In the genomic region with DNA sequence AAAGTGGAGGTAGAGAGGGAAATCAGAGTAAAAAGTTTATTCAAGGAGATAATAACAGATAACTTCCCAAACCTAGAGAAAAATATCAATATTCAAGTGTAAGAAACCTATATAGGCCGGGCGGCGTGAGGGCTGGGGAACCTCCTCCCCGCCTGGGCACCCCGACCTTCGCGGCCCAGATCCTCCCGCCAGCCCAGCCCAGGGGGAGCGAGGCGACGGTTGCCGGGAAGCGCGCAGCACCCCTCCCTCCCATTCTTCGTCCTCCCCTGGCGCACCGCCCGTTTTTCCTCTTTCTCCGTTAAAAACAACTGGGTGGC, we compare ENCODE assay signal across 9 cellular contexts. TPM values are rescaled to one million over a fixed set of nuclear protein-coding genes. Genes with fewer than 3 reads are reported as not detected.
DNase-seq lines count a peak whose midpoint lies in the region; ATAC-seq, FAIRE-seq and TF ChIP-seq lines count a peak whose summit lies in the region.
"Had no signal": no experiment of that assay in that cellular context is flagged by ENCODE, and none has a peak within 500 bp of the region (broad histone marks: within the 10 kb centered on the region; RNA-seq: fewer than 3 reads in every experiment).

No MANE protein-coding gene starts in this region.

- no peak for TF ChIP-seq POLR2A in A549 (IDR thresholded peaks at IDR 0.05; ENCODE audit: low read length)

- peaks cover 0 to 6% of the 10 kb centered on the region in 2 donors for H3K27me3 ChIP-seq in muscle layer of colon (ENCODE audit: control insufficient read depth in 1 of 2, insufficient read depth in 2 of 2, low read length in 2 of 2)

- peaks cover 2% of the 10 kb centered on the region for H3K27me3 Mint-ChIP-seq in endothelial cell (ENCODE audit: unreplicated experiment)

- 0 out of 3 replicates have a peak, but pooled peaks cover 9% of the 10 kb centered on the region for H3K4me1 ChIP-seq in A549
- peaks cover 11% of the 10 kb centered on the region for H3K4me1 ChIP-seq in muscle layer of colon (ENCODE audit: insufficient read depth, low read length)

- no peaks in the 10 kb centered on the region for H3K4me1 Mint-ChIP-seq in endothelial cell (ENCODE audit: unreplicated experiment)

- CTCF ChIA-PET in A549 (lab: Yijun Ruan, JAX) = no interaction called here

- POLR2A ChIA-PET in A549 (lab: Yijun Ruan, JAX) = interaction anchor here (0.8 to 1.5 kb wide), 2 partner anchors 10 to 97 kb away, joined by 3 to 4 read pairs; partner anchors contain the start of gene TMEM254

- no peaks in the 10 kb centered on the region for H3K36me3 ChIP-seq in muscle layer of colon (ENCODE audit: insufficient read depth, low read length)

- peak overlapping the region; percentile 86 for H3K4me3 ChIP-seq in A549
- peak overlapping the region; percentile 61 to 75 for H3K4me3 ChIP-seq in muscle layer of colon (ENCODE audit: low read depth in 1 of 2, low read length in 2 of 2)

- DNase-seq in A549 (ENCODE audit: low read depth in 1 of 2, low spot score in 1 of 2) = no peak
- DNase-seq in NOMO-1 treated with DMSO at 0.1 percent for 48 hours (lab: John Stamatoyannopoulos, UW; ENCODE audit: unreplicated experiment) = peak; percentile 13
- no peak for DNase-seq in endothelial cell (ENCODE audit: low spot score)
- DNase-seq in activated effector memory CD4-positive, alpha-beta T cell treated with Interleukin-2 at 50 U/mL for 16 hours = no peak
- no peak for DNase-seq in COR-L47 (lab: John Stamatoyannopoulos, UW)
- DNase-seq in UCSD-AML1 (lab: John Stamatoyannopoulos, UW; ENCODE audit: unreplicated experiment) = no peak

- H3K9me3 ChIP-seq in A549 (0 out of 3 replicates have a peak, but pooled peaks cover 1% of the 10 kb centered on the region), muscle layer of colon (ENCODE audit: low read length) (no peaks in the 10 kb centered on the region)

- peak overlapping the region; percentile 77 for H3K4me3 Mint-ChIP-seq in endothelial cell (ENCODE audit: unreplicated experiment)
- H3K4me3 Mint-ChIP-seq: activated naive CD4-positive, alpha-beta T cell treated with anti-CD3 and anti-CD28 coated beads, Interleukin-2, amount 50 U/mL, for 24 hours had no signal

- H3K9me3 Mint-ChIP-seq in endothelial cell (ENCODE audit: unreplicated experiment) = peaks cover 5% of the 10 kb centered on the region

- TF ChIP-seq RAD21 in A549 (conservative IDR thresholded peaks at IDR 0.05 in 1 of 2, IDR thresholded peaks at IDR 0.05 in 1 of 2) = no peak

- peak overlapping the region; percentile 95 for H3K4me2 ChIP-seq in A549

- H3K9ac ChIP-seq in muscle layer of colon (ENCODE audit: low read length) = no peak overlapping the region

- H3K27ac Mint-ChIP-seq in endothelial cell (ENCODE audit: unreplicated experiment) = no peak overlapping the region
- H3K27ac Mint-ChIP-seq: activated naive CD4-positive, alpha-beta T cell treated with anti-CD3 and anti-CD28 coated beads, Interleukin-2, amount 50 U/mL, for 24 hours had no signal

- H3K27ac ChIP-seq in A549 (peak overlapping the region; percentile 90 to 93), muscle layer of colon (ENCODE audit: low read depth, low read length) (no peak overlapping the region)

- WGBS in A549 (ENCODE audit: missing lambda C conversion rate) = 3% methylated on average over 19 of the region's 19 CpGs

- TF ChIP-seq CTCF in A549 (IDR thresholded peaks at IDR 0.05) (no peak), endothelial cell (IDR thresholded peaks at IDR 0.05; ENCODE audit: unreplicated experiment) (no peak)

- no peak for FAIRE-seq in A549 (lab: Jason Lieb, UNC)

- ATAC-seq in A549 (peak; percentile 51 to 70), HG03159 (IDR thresholded peaks at IDR 0.05; ENCODE audit: unreplicated experiment) (no peak)

- no peak for TF ChIP-seq EP300 in A549 (IDR thresholded peaks at IDR 0.05)

- H3K36me3 Mint-ChIP-seq in endothelial cell (ENCODE audit: low read depth, unreplicated experiment) = peaks cover 3% of the 10 kb centered on the region
- H3K36me3 Mint-ChIP-seq: activated naive CD4-positive, alpha-beta T cell treated with anti-CD3 and anti-CD28 coated beads, Interleukin-2, amount 50 U/mL, for 24 hours had no signal

TF ChIP-seq in A549, 52 proteins besides CTCF, POLR2A, EP300 and RAD21:
- TF ChIP-seq POLR2AphosphoS2 (conservative IDR thresholded peaks at IDR 0.05; ENCODE audit: low read length) (no peak), HMGXB4 (CRISPR knock-in tag; IDR thresholded peaks at IDR 0.05; ENCODE audit: borderline replicate concordance) (no peak)

RNA-seq across cellular contexts. Expression of gene SFTPD, which starts 32.4 kb away (rescaled TPM):
- polyA plus RNA-seq in A549 (2011; rRNA removed) = 0.19 TPM in 2 replicates
- polyA plus RNA-seq in A549 (2012; cell fraction: cytosol; rRNA removed) = 0.06 and 0.11 TPM in 2 replicates
- 0.12 TPM in 1 of 2 replicates, not detected in the other for polyA plus RNA-seq in A549 (2012; cell fraction: nucleus; rRNA removed)
- 0.17 to 0.40 TPM (median 0.25 TPM) in 3 replicates for polyA plus RNA-seq in A549 (2017; fragmentation: RNase III; extraction: RNeasy Plus Mini Kit Qiagen cat#74134 plus additional on column Dnase treatment)
- polyA minus RNA-seq in A549 (2011; rRNA and poly(A)+ RNA removed) = not detected in 2 replicates
- total RNA-seq in endothelial cell (ENCODE audit: unreplicated experiment) = 0.31 TPM
